Comparison of ENCODE assay signal across 8 cellular contexts in the genomic region with DNA sequence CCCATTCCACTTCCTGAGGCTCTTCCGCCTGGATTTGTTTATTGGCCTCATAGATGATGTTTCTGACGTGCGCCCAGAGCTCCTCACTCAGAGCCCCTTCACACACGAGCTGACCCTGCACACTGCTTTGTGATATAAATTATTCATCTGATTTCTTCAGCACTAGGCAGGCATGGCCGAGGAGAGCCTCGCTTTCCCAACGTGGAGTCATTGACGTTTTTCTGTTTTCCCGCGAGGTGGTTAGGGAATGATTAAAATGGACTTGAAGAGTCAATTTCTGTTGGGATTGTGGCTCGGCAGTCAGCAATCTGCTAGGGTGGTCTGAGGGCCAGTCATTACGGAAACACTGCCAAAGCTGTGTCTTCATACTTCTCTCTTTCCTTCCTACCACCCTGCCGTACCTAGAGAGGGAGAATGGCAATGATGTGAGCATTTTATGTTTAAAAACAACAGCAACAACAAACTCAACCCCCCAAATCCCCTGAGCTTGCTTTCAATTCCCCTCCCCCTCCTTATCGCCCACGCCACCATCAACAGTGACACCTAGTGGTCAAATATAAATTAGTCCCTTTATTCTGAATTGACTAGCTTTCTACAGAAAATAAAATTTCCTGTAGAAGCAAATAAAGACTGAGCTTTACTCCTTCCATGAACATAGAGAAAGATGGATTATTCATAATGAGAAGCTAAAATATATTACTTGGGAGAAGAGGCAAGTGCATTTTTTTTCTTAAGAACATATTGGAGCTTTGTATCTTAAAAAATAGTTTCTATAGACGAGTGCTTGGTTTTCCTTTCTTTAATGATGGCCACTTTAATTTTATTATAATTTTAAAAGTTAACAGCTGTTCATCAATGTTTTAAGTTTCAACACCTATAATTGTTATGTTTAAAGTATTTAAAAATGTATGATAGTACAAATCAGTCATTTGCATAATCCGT.
A peak's percentile ranks its signal among the peaks of the same experiment; 100 is the strongest.
DNase-seq lines count a peak whose midpoint lies in the region; ATAC-seq and TF ChIP-seq lines count a peak whose summit lies in the region.

No MANE protein-coding gene starts in this region.

- H3K36me3 ChIP-seq in smooth muscle cell (ENCODE audit: low read depth), result no peaks in the 10 kb centered on the region

- peaks cover 12 to 15% (median 12%) of the 10 kb centered on the region in 3 donors for H3K4me1 Mint-ChIP-seq in T-cell

- no peaks in the 10 kb centered on the region for H3K79me2 ChIP-seq in smooth muscle cell (ENCODE audit: low read depth)

- peak overlapping the region; percentile 76 to 89 (median 76) for H3K4me3 Mint-ChIP-seq in T-cell

- H3K27me3 ChIP-seq in smooth muscle cell (ENCODE audit: low read depth), result peaks cover 52% of the 10 kb centered on the region

- H3K27ac Mint-ChIP-seq in T-cell, result no peak overlapping the region

- H3K4me1 ChIP-seq in smooth muscle cell (ENCODE audit: low read depth), result no peaks in the 10 kb centered on the region

- H3F3A ChIP-seq in smooth muscle cell (ENCODE audit: low read depth), result no peaks in the 10 kb centered on the region

- H2AFZ ChIP-seq in smooth muscle cell (ENCODE audit: low read depth), result peak overlapping the region; percentile 83

- CTCF ChIA-PET in T-cell (lab: Charles Lee), result interaction anchor here (0.5 to 1.8 kb wide), 41 partner anchors 8 to 1740 kb away, joined by 3 to 21 read pairs (median 3); no protein-coding TSS in a partner anchor

- DNase-seq in AG08396 (ENCODE audit: low spot score) (peak; percentile 61), NCI-H1092 treated with DMSO at 0.1 percent for 48 hours (lab: John Stamatoyannopoulos, UW) (peak; percentile 84), T-cell (peak in 21 of 34 experiments; percentile 2 to 30 (median 8)), iPS-NIHi11 (ENCODE audit: low spot score) (peak; percentile 67), smooth muscle cell (lab: John Stamatoyannopoulos, UW; ENCODE audit: unreplicated experiment) (no peak)
- DNase-seq in central memory CD4-positive, alpha-beta T cell, result peak; percentile 37

- H3K27ac ChIP-seq in smooth muscle cell (ENCODE audit: low read depth), result no peak overlapping the region

- H4K20me1 ChIP-seq in smooth muscle cell (ENCODE audit: low read depth), result no peaks in the 10 kb centered on the region

- H3K4me2 ChIP-seq in smooth muscle cell, result peak overlapping the region; percentile 87

- H3K27me3 Mint-ChIP-seq in T-cell, result peaks cover 40 to 46% of the 10 kb centered on the region in 2 donors

- H3K36me3 Mint-ChIP-seq in T-cell, result no peaks in the 10 kb centered on the region

- WGBS in smooth muscle cell (ENCODE audit: low lambda C conversion rate), result 30% methylated on average over 17 of the region's 17 CpGs

- H3K4me3 ChIP-seq in smooth muscle cell, result peak overlapping the region; percentile 48

- POLR2A ChIA-PET in T-cell (lab: Charles Lee), result no interaction called here

- peak; percentile 94 for TF ChIP-seq CTCF in smooth muscle cell (IDR thresholded peaks at IDR 0.05; ENCODE audit: borderline replicate concordance, insufficient read depth, poor library complexity, severe bottlenecking)

- H3K9me3 ChIP-seq in smooth muscle cell (replicated peaks; ENCODE audit: low read depth), result no peaks in the 10 kb centered on the region

- no peak overlapping the region for H3K9ac ChIP-seq in smooth muscle cell (ENCODE audit: low read depth)

- ATAC-seq in GM18511 (IDR thresholded peaks at IDR 0.05; ENCODE audit: unreplicated experiment) (peak; percentile 57), T-cell (replicated peaks in 1 of 4) (peak; percentile 50 to 66 (median 53)), HG03108 (IDR thresholded peaks at IDR 0.05; ENCODE audit: unreplicated experiment) (no peak)

- H3K9me3 Mint-ChIP-seq in T-cell, result no peaks in the 10 kb centered on the region
